19 cellular contexts compared by ENCODE assay signal in genomic region chr21:26684866-26685265, GRCh38.
"Had no signal": no experiment of that assay in that cellular context is flagged by ENCODE, and none has a peak within 500 bp of the region (broad histone marks: within the 10 kb centered on the region; RNA-seq: fewer than 3 reads in every experiment).

No MANE protein-coding gene starts in this region.

- H3K4me1 Mint-ChIP-seq: nephron; stimulated activated effector memory CD8-positive, alpha-beta T cell treated with anti-CD3 and anti-CD28 coated beads, Interleukin-12 subunit alpha, Interleukin-12 subunit beta, amount 100 ng/mL, for 72 hours had no signal

- H3K79me2 ChIP-seq: hepatocyte had no signal

- H2AFZ ChIP-seq: hepatocyte had no signal

- H3K9me3 ChIP-seq: psoas muscle, right lobe of liver, thyroid gland had no signal

- H3K36me3 Mint-ChIP-seq: stimulated activated effector memory CD8-positive, alpha-beta T cell treated with anti-CD3 and anti-CD28 coated beads, Interleukin-12 subunit alpha, Interleukin-12 subunit beta, amount 100 ng/mL, for 72 hours; type B pancreatic cell had no signal

- H3K27me3 Mint-ChIP-seq: type B pancreatic cell had no signal

- H3K27ac ChIP-seq: hepatocyte, psoas muscle, right lobe of liver, suprapubic skin, thyroid gland, uterus had no signal

- H3K27me3 ChIP-seq: hepatocyte, right lobe of liver, suprapubic skin, thyroid gland, uterus had no signal

- H3K4me3 ChIP-seq: hepatocyte, psoas muscle, right lobe of liver, suprapubic skin, thyroid gland, uterus had no signal

- H3K9me3 Mint-ChIP-seq: nephron had no signal

- H3K4me3 Mint-ChIP-seq: nephron; stimulated activated effector memory CD8-positive, alpha-beta T cell treated with anti-CD3 and anti-CD28 coated beads, Interleukin-12 subunit alpha, Interleukin-12 subunit beta, amount 100 ng/mL, for 72 hours; type B pancreatic cell had no signal

- ATAC-seq: psoas muscle; right lobe of liver; stimulated activated effector memory CD8-positive, alpha-beta T cell treated with anti-CD3 and anti-CD28 coated beads, Interleukin-12 subunit alpha, Interleukin-12 subunit beta, amount 100 ng/mL, for 72 hours; stimulated activated naive CD8-positive, alpha-beta T cell treated with anti-CD3 and anti-CD28 coated beads, Interleukin-15, Interleukin-2, amounts not matched to agents 100 U/mL and 50 U/mL, for 24 hours had no signal

- H3K27ac Mint-ChIP-seq: naive B cell; nephron; stimulated activated effector memory CD8-positive, alpha-beta T cell treated with anti-CD3 and anti-CD28 coated beads, Interleukin-12 subunit alpha, Interleukin-12 subunit beta, amount 100 ng/mL, for 72 hours; type B pancreatic cell had no signal

- H3K4me1 ChIP-seq: psoas muscle, right lobe of liver, suprapubic skin, thyroid gland, uterus had no signal

- H3K4me2 ChIP-seq: hepatocyte had no signal

- H3K36me3 ChIP-seq: right lobe of liver, suprapubic skin, thyroid gland, uterus had no signal

- DNase-seq: cortex of kidney; effector memory CD4-positive, alpha-beta T cell; foreskin melanocyte; head of caudate nucleus; mesendoderm; naive B cell; psoas muscle; retina; right lobe of liver; stimulated activated CD4-positive, alpha-beta T cell treated with anti-CD3 and anti-CD28 coated beads, Interleukin-4, amount 100 ng/mL, for 1 hour; stimulated activated CD8-positive, alpha-beta memory T cell treated with anti-CD3 and anti-CD28 coated beads, Interleukin-4, amount 100 ng/mL, for 48 hours; stimulated activated naive CD8-positive, alpha-beta T cell treated with anti-CD3 and anti-CD28 coated beads, Interleukin-15, Interleukin-2, amounts not matched to agents 100 U/mL and 50 U/mL, for 24 hours; thyroid gland; uterus had no signal
